Comparison of ENCODE assay signal across 7 cellular contexts in genomic region chr21:45551316-45551715, GRCh38. TPM values are rescaled to one million over a fixed set of nuclear protein-coding genes. Genes with fewer than 3 reads are reported as not detected.
DNase-seq lines count a peak whose midpoint lies in the region; ATAC-seq and TF ChIP-seq lines count a peak whose summit lies in the region.

No MANE protein-coding gene starts in this region.

- H2BK20ac ChIP-seq in H9 (ENCODE audit: low read depth, low read length, poor library complexity, severe bottlenecking), result no peak overlapping the region

- DNase-seq in H9, result no peak
- DNase-seq in T-cell, result peak in 1 of 34 experiments; percentile 34
- DNase-seq in endodermal cell, result peak; percentile 2
- DNase-seq in spleen, result peak; percentile 53
- no peak for DNase-seq in SHP77 treated with DMSO at 0.1 percent for 48 hours (lab: John Stamatoyannopoulos, UW)
- DNase-seq in esophagus muscularis mucosa (ENCODE audit: extremely low spot score), result no peak

- no peak overlapping the region for H3K9ac ChIP-seq in H9 (ENCODE audit: extremely low read depth, insufficient read length, low read length)
- H3K9ac ChIP-seq in endodermal cell (ENCODE audit: extremely low read depth, low read length, poor library complexity, severe bottlenecking), result no peak overlapping the region

- no peak overlapping the region for H3K14ac ChIP-seq in H9 (ENCODE audit: insufficient read depth, low read length)

- no peak overlapping the region for H3T11ph ChIP-seq in H9 (ENCODE audit: low read length)

- H3K4me2 ChIP-seq in H9 (ENCODE audit: insufficient read depth, insufficient read length, low read length), result no peak overlapping the region

- no peak overlapping the region for H4K8ac ChIP-seq in H9 (replicated peaks; ENCODE audit: insufficient read length, low read depth, low read length)

- no peak for TF ChIP-seq CTCF in H9 (conservative IDR thresholded peaks at IDR 0.05)
- no peak for TF ChIP-seq CTCF in endodermal cell (conservative IDR thresholded peaks at IDR 0.05)
- no peak for TF ChIP-seq CTCF in spleen (IDR thresholded peaks at IDR 0.05 in 8 of 11, conservative IDR thresholded peaks at IDR 0.05 in 3 of 11)
- no peak for TF ChIP-seq CTCF in esophagus muscularis mucosa (IDR thresholded peaks at IDR 0.05)

- H3K36me3 Mint-ChIP-seq in H9 (ENCODE audit: insufficient read depth in 1 of 3, low read depth in 3 of 3) (peaks cover 0 to 7% (median 1%) of the 10 kb centered on the region in 3 experiments; a peak in 2 of 7 replicates), T-cell (no peaks in the 10 kb centered on the region), endodermal cell (ENCODE audit: low read depth) (no peaks in the 10 kb centered on the region)

- POLR2A ChIA-PET in T-cell (lab: Charles Lee), result interaction anchor here in 1 of 2 donors (0.7 kb wide), 1 partner anchor 68 kb away, joined by 3 read pairs; no protein-coding TSS in a partner anchor

- H3K18ac ChIP-seq in H9 (ENCODE audit: insufficient read length, low read depth, low read length), result no peak overlapping the region

- no peaks in the 10 kb centered on the region for H3K23me2 ChIP-seq in H9 (ENCODE audit: insufficient read length, low read depth, low read length, poor library complexity, severe bottlenecking)

- no peaks in the 10 kb centered on the region for H3K36me3 ChIP-seq in endodermal cell (ENCODE audit: control insufficient read depth, insufficient read depth, low read length)
- H3K36me3 ChIP-seq in spleen, result no peaks in the 10 kb centered on the region
- no peaks in the 10 kb centered on the region for H3K36me3 ChIP-seq in esophagus muscularis mucosa

- H3K9me3 Mint-ChIP-seq in H9 (peaks cover 3 to 6% of the 10 kb centered on the region in 2 experiments; a peak in 3 of 5 replicates), T-cell (no peaks in the 10 kb centered on the region), endodermal cell (peaks cover 8% of the 10 kb centered on the region)

- intact Hi-C loops in spleen (cut with DNase I; ENCODE audit: low total_unique reads) (no loop called here), esophagus muscularis mucosa (cut with DNase I) (no loop called here)

- H3K27me3 ChIP-seq in H9 (ENCODE audit: insufficient read depth, low read length) (no peaks in the 10 kb centered on the region), endodermal cell (ENCODE audit: control insufficient read depth, insufficient read depth, low read length, poor library complexity, severe bottlenecking) (no peaks in the 10 kb centered on the region), spleen (replicated peaks in 1 of 7) (peaks cover 0 to 10% (median 0%) of the 10 kb centered on the region in 7 donors), esophagus muscularis mucosa (peaks cover 0 to 33% (median 0%) of the 10 kb centered on the region in 4 donors)

- H3K27ac Mint-ChIP-seq in H9, result peak overlapping the region in 2 of 3 experiments; percentile 3 to 17; a peak in 2 of 7 replicates
- H3K27ac Mint-ChIP-seq in T-cell, result peak overlapping the region; percentile 91 to 99
- no peak overlapping the region for H3K27ac Mint-ChIP-seq in endodermal cell

- H3K23ac ChIP-seq in H9 (ENCODE audit: insufficient read length, low read depth, low read length), result no peak overlapping the region

- peak overlapping the region in 1 of 2 experiments; percentile 29; a peak in 1 of 5 replicates for H3K4me3 Mint-ChIP-seq in H9
- H3K4me3 Mint-ChIP-seq in T-cell, result peak overlapping the region; percentile 57 to 87 (median 80)
- H3K4me3 Mint-ChIP-seq in endodermal cell, result no peak overlapping the region

- no peak overlapping the region for H2BK12ac ChIP-seq in H9 (ENCODE audit: insufficient read length, low read depth, low read length)

- no peak overlapping the region for H2BK5ac ChIP-seq in H9 (ENCODE audit: insufficient read length, low read length)

- no peak overlapping the region for H2AFZ ChIP-seq in H9 (ENCODE audit: low read length)

- H3K9me3 ChIP-seq in H9 (ENCODE audit: control insufficient read depth, low read depth, low read length) (no peaks in the 10 kb centered on the region), endodermal cell (ENCODE audit: control insufficient read depth, low read length) (no peaks in the 10 kb centered on the region), spleen (no peaks in the 10 kb centered on the region), esophagus muscularis mucosa (no peaks in the 10 kb centered on the region)

- no peak overlapping the region for H4K5ac ChIP-seq in H9 (ENCODE audit: insufficient read length, low read depth, low read length)

- H2AK5ac ChIP-seq in H9 (ENCODE audit: insufficient read length, low read length), result no peak overlapping the region

- WGBS in H9 (ENCODE audit: extremely low coverage, insufficient read length, low lambda C conversion rate), result 100% methylated on average over 2 of the region's 8 CpGs
- 80 to 83% methylated on average over 8 of the region's 8 CpGs for WGBS in endodermal cell (ENCODE audit: insufficient coverage in 1 of 2, insufficient read length in 1 of 2), 2 experiments
- 24 to 38% (median 35%) methylated on average over 8 of the region's 8 CpGs for WGBS in spleen, 5 donors
- WGBS in esophagus muscularis mucosa, result 61% methylated on average over 8 of the region's 8 CpGs

- H2BK120ac ChIP-seq in H9 (ENCODE audit: low read depth, low read length, poor library complexity, severe bottlenecking), result no peak overlapping the region

- peaks cover 31% of the 10 kb centered on the region for H3K27me3 Mint-ChIP-seq in H9 (ENCODE audit: low read depth)
- no peaks in the 10 kb centered on the region for H3K27me3 Mint-ChIP-seq in T-cell
- peaks cover 22% of the 10 kb centered on the region for H3K27me3 Mint-ChIP-seq in endodermal cell (ENCODE audit: insufficient read depth)

- H3K27ac ChIP-seq in H9 (ENCODE audit: insufficient read length, low read depth, low read length) (no peak overlapping the region), endodermal cell (ENCODE audit: low read depth, low read length) (no peak overlapping the region), spleen (peak overlapping the region; percentile 27 to 95 (median 86)), esophagus muscularis mucosa (replicated peaks in 1 of 4) (peak overlapping the region in 1 of 4 donors; percentile 35)

- TF ChIP-seq POLR2A in spleen (IDR thresholded peaks at IDR 0.05), result no peak
- TF ChIP-seq POLR2A in esophagus muscularis mucosa (IDR thresholded peaks at IDR 0.05; ENCODE audit: low read depth), result no peak

- H3K4me3 ChIP-seq in endodermal cell (ENCODE audit: low read length), result no peak overlapping the region
- peak overlapping the region in 2 of 8 donors; percentile 23 to 61 for H3K4me3 ChIP-seq in spleen
- no peak overlapping the region for H3K4me3 ChIP-seq in esophagus muscularis mucosa

- H4K91ac ChIP-seq in H9 (ENCODE audit: insufficient read length, low read depth, low read length), result no peak overlapping the region

- no peaks in the 10 kb centered on the region for H3K79me2 ChIP-seq in H9 (ENCODE audit: insufficient read depth, low read length)

- CTCF ChIA-PET in T-cell (lab: Charles Lee), result no interaction called here

- ATAC-seq in T-cell (replicated peaks in 1 of 4), result peak in 2 of 4 experiments; percentile 31 to 37
- ATAC-seq in HG03159 (IDR thresholded peaks at IDR 0.05; ENCODE audit: unreplicated experiment), result no peak

- H3K79me1 ChIP-seq in H9 (ENCODE audit: insufficient read depth, low read depth, low read length, poor library complexity, severe bottlenecking), result no peaks in the 10 kb centered on the region

- no peak overlapping the region for H3K4ac ChIP-seq in H9 (ENCODE audit: low read depth, low read length)

- no peaks in the 10 kb centered on the region for H4K20me1 ChIP-seq in H9 (ENCODE audit: control insufficient read depth, insufficient read depth, insufficient read length)

- no peak for TF ChIP-seq EP300 in esophagus muscularis mucosa (IDR thresholded peaks at IDR 0.05)

- H3K4me1 Mint-ChIP-seq in H9 (peaks cover 23 to 30% of the 10 kb centered on the region in 2 experiments), T-cell (peaks cover 35 to 43% (median 38%) of the 10 kb centered on the region in 3 donors), endodermal cell (no peaks in the 10 kb centered on the region)

- no peak overlapping the region for H2BK15ac ChIP-seq in H9 (ENCODE audit: low read depth, low read length)

- H3K4me1 ChIP-seq in H9 (ENCODE audit: insufficient read depth, low read length) (peaks cover 2% of the 10 kb centered on the region; the same call in 1 of the 2 replicates), endodermal cell (ENCODE audit: control insufficient read depth, insufficient read depth, low read length) (no peaks in the 10 kb centered on the region), spleen (peaks cover 18 to 57% (median 44%) of the 10 kb centered on the region in 6 donors), esophagus muscularis mucosa (peaks cover 3 to 25% (median 18%) of the 10 kb centered on the region in 4 donors)

- no peak overlapping the region for H3K56ac ChIP-seq in H9 (ENCODE audit: insufficient read length, low read depth, low read length)

RNA-seq across cellular contexts. Expression of gene SLC19A1, which starts 9.1 kb away (rescaled TPM):
- 31.4 and 32.4 TPM in 2 replicates for total RNA-seq in H9 (2021)
- total RNA-seq in T-cell, result 10 to 100 TPM; 10.4 to 19.2 (median 16.4) TPM
- total RNA-seq in endodermal cell, result 10 to 100 TPM; 28.8 to 29.4 TPM
- polyA plus RNA-seq in endodermal cell (2013, experiment 1 of 2), result 19.9 TPM
- polyA plus RNA-seq in endodermal cell (2013, experiment 2 of 2), result 16.4 TPM
- 10 to 100 TPM; 21.6 to 52.8 (median 35.0) TPM for total RNA-seq in spleen
- polyA plus RNA-seq in spleen, result 10 to 100 TPM in 2 of 3 donors, 1 to 10 TPM in 1; 7.5 to 17.6 (median 13.3) TPM
- 10 to 100 TPM in 1 of 4 donors, 1 to 10 TPM in 3; 2.8 to 10.0 (median 6.6) TPM for total RNA-seq in esophagus muscularis mucosa

Comparison
In these comparisons a context has a peak if more than half of its experiments do, and no peak if none do; other contexts are left out.
1. DNase-seq: peak in endodermal cell (single experiment) and spleen (single experiment); none in H9 (single experiment), SHP77 treated with DMSO at 0.1 percent for 48 hours (single experiment) and esophagus muscularis mucosa (single experiment).
2. H3K27ac ChIP-seq: peak in spleen (8 of 8); none in H9 (single experiment) and endodermal cell (single experiment).